ENCODE assay signal across 24 cellular contexts in the genomic region with DNA sequence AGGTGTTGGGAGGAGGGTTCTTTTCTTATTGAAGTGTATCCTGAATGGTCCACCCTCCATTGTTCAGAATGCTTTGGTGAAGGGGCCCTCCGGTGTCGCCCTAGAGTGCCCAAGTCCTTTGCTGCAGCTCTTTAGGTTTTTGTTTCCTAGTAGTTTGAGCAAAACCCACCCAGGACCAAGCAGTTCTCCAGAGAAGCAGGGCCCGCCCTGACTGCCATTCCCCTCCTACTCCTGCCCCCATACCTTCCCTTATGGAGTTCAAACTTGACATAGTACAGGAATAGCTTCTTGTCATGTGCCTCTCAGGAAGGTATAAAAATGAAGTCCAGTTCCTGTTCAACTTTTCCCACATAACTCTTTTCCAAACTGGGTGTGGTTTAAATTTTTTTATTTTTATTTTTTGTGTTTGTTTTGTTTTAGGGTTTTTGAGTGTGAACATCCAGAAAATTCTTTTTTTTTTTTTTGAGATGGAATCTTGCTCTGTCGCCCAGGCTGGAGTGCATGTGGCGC. TPM values are rescaled to one million over a fixed set of nuclear protein-coding genes. Genes with fewer than 3 reads are reported as not detected.
DNase-seq lines count a peak whose midpoint lies in the region; ATAC-seq and TF ChIP-seq lines count a peak whose summit lies in the region.
"Had no signal": no experiment of that assay in that cellular context is flagged by ENCODE, and none has a peak within 500 bp of the region (broad histone marks: within the 10 kb centered on the region; RNA-seq: fewer than 3 reads in every experiment).

No MANE protein-coding gene starts in this region.

- peak overlapping the region; percentile 28 for H3K4me2 ChIP-seq in hepatocyte
- H3K4me2 ChIP-seq: SK-N-SH had no signal

- TF ChIP-seq CTCF in heart right ventricle (IDR thresholded peaks at IDR 0.05) (no peak), hepatocyte (IDR thresholded peaks at IDR 0.05; ENCODE audit: poor library complexity) (no peak), thoracic aorta (IDR thresholded peaks at IDR 0.05) (no peak)

- WGBS in heart right ventricle, 2 donors = 80 to 91% methylated on average over 5 of the region's 5 CpGs
- WGBS in hepatocyte (ENCODE audit: low lambda C conversion rate, missing lambda C conversion rate) = 93% methylated on average over 5 of the region's 5 CpGs

- intact Hi-C loops in heart right ventricle (cut with DNase I) (loop anchor here in 2 of 10 donors (5.0 to 10.0 kb wide), 2 partner anchors 43 to 51 kb away; no protein-coding TSS in a partner anchor), Right ventricle myocardium inferior (cut with DNase I) (no loop called here)

- H3K36me3 ChIP-seq in heart right ventricle = peaks cover 0 to 6% (median 0%) of the 10 kb centered on the region in 9 donors
- H3K36me3 ChIP-seq in hepatocyte (replicated peaks; ENCODE audit: insufficient read depth, low read depth) = no peaks in the 10 kb centered on the region
- no peaks in the 10 kb centered on the region for H3K36me3 ChIP-seq in thoracic aorta
- H3K36me3 ChIP-seq: MG63, right lobe of liver, thyroid gland had no signal

- no peak overlapping the region for H2AFZ ChIP-seq in hepatocyte
- H2AFZ ChIP-seq: parathyroid adenoma had no signal

- H3K9me3 ChIP-seq in heart right ventricle (no peaks in the 10 kb centered on the region), hepatocyte (ENCODE audit: low read depth) (no peaks in the 10 kb centered on the region), thoracic aorta (no peaks in the 10 kb centered on the region)
- H3K9me3 ChIP-seq: MG63, right lobe of liver, SK-N-SH, thyroid gland had no signal

- H3K27ac ChIP-seq in heart right ventricle (peak overlapping the region in 9 of 10 donors; percentile 12 to 84 (median 69)), caudate nucleus (ENCODE audit: low read depth, low read length) (peak overlapping the region; percentile 95), hepatocyte (no peak overlapping the region), thoracic aorta (peak overlapping the region; percentile 31 to 90)
- H3K27ac ChIP-seq: parathyroid adenoma, RWPE1 had no signal

- H3K79me2 ChIP-seq in hepatocyte = peaks cover 96% of the 10 kb centered on the region
- H3K79me2 ChIP-seq: parathyroid adenoma had no signal

- peaks cover 3 to 96% (median 79%) of the 10 kb centered on the region in 9 donors for H3K4me1 ChIP-seq in heart right ventricle
- H3K4me1 ChIP-seq in hepatocyte (ENCODE audit: insufficient read depth) = peaks cover 42% of the 10 kb centered on the region
- H3K4me1 ChIP-seq in thoracic aorta (ENCODE audit: control insufficient read depth in 1 of 2, low read depth in 2 of 2) = peaks cover 43 to 85% of the 10 kb centered on the region in 2 donors

- H3K9me2 ChIP-seq in hepatocyte (replicated peaks; ENCODE audit: insufficient read depth) = no peaks in the 10 kb centered on the region
- H3K9me2 ChIP-seq: SK-N-SH had no signal

- DNase-seq in heart right ventricle (no peak), Right ventricle myocardium inferior (ENCODE audit: missing footprints) (no peak), caudate nucleus (lab: John Stamatoyannopoulos, UW) (peak in 34 of 61 donors; percentile 9 to 80 (median 26)), hepatocyte (ENCODE audit: low spot score) (no peak), thoracic aorta (ENCODE audit: low spot score) (no peak), GM19240 (ENCODE audit: insufficient read length, low spot score) (no peak)
- DNase-seq in NK-92 treated with Interleukin-12 subunit alpha and Interleukin-12 subunit beta, amount 100 ng/mL, for 24 hours (lab: John Stamatoyannopoulos, UW) = no peak
- DNase-seq: activated CD4-positive, alpha-beta T cell treated with anti-CD3 and anti-CD28 coated beads for 1 hour; activated T-cell treated with anti-CD3 and anti-CD28 coated beads for 4 hours; aorta; central memory CD4-positive, alpha-beta T cell; H9; KBM-7; kidney glomerular epithelial cell; MG63; NCI-H1417 treated with DMSO at 0.1 percent for 48 hours; NCI-H446 treated with DMSO at 0.1 percent for 48 hours; right lobe of liver; SK-N-SH; stimulated activated naive CD4-positive, alpha-beta T cell; thyroid gland had no signal

- no peak overlapping the region for H3K4me3 ChIP-seq in heart right ventricle
- H3K4me3 ChIP-seq in hepatocyte = no peak overlapping the region
- H3K4me3 ChIP-seq in thoracic aorta = no peak overlapping the region
- H3K4me3 ChIP-seq: MG63, right lobe of liver, thyroid gland had no signal

- ATAC-seq in heart right ventricle (peak in 4 of 8 donors; percentile 29 to 50 (median 32)), Right ventricle myocardium inferior (no peak), thoracic aorta (ENCODE audit: insufficient number of reproducible peaks, low FRiP score, low read depth) (no peak), GM18861 (IDR thresholded peaks at IDR 0.05; ENCODE audit: unreplicated experiment) (no peak)
- ATAC-seq: right lobe of liver had no signal

- H3K27me3 ChIP-seq in heart right ventricle (peaks cover 0 to 8% (median 0%) of the 10 kb centered on the region in 7 donors), hepatocyte (no peaks in the 10 kb centered on the region), thoracic aorta (replicated peaks; ENCODE audit: insufficient read depth) (no peaks in the 10 kb centered on the region)
- H3K27me3 ChIP-seq: right lobe of liver, thyroid gland had no signal

- peaks cover 3% of the 10 kb centered on the region for H4K20me1 ChIP-seq in hepatocyte (ENCODE audit: insufficient read depth, poor library complexity, severe bottlenecking)

RNA-seq across cellular contexts. Expression of a gene that starts 5.6 kb away (rescaled TPM):
- total RNA-seq in heart right ventricle = 1 to 10 TPM; 2.3 to 8.9 (median 3.9) TPM
- 1 to 10 TPM; 3.0 to 4.5 TPM for polyA plus RNA-seq in heart right ventricle
- 6.6 TPM for total RNA-seq in Right ventricle myocardium inferior
- 27.0 and 29.6 TPM in 2 replicates for total RNA-seq in hepatocyte
- 15.0 and 16.4 TPM in 2 replicates for polyA plus RNA-seq in hepatocyte
- total RNA-seq in thoracic aorta = 10 to 100 TPM; 47.1 to 69.9 TPM

RNA-seq across cellular contexts. Expression of a gene that starts 20.0 kb away (rescaled TPM):
- 10 to 100 TPM; 12.0 to 23.2 (median 19.4) TPM for total RNA-seq in heart right ventricle
- polyA plus RNA-seq in heart right ventricle = 1 to 10 TPM; 3.9 to 4.4 TPM
- total RNA-seq in Right ventricle myocardium inferior = 18.6 TPM
- 29.9 and 44.3 TPM in 2 replicates for total RNA-seq in hepatocyte
- polyA plus RNA-seq in hepatocyte = 7.7 and 9.3 TPM in 2 replicates
- 10 to 100 TPM; 33.6 to 45.6 TPM for total RNA-seq in thoracic aorta

Comparison
In these comparisons a context has a peak if more than half of its experiments do, and no peak if none do; other contexts are left out.
1. DNase-seq: peak in caudate nucleus (34 of 61); none in heart right ventricle (0 of 2), Right ventricle myocardium inferior (single experiment), hepatocyte (single experiment), thoracic aorta (single experiment), GM19240 (single experiment) and NK-92 treated with Interleukin-12 subunit alpha and Interleukin-12 subunit beta, amount 100 ng/mL, for 24 hours (single experiment).